ENCODE assay signal across 20 cellular contexts in genomic region chr4:168682898-168683500, GRCh38.
DNase-seq lines count a peak whose midpoint lies in the region; ATAC-seq and TF ChIP-seq lines count a peak whose summit lies in the region.
"Had no signal": no experiment of that assay in that cellular context is flagged by ENCODE, and none has a peak within 500 bp of the region (broad histone marks: within the 10 kb centered on the region; RNA-seq: fewer than 3 reads in every experiment).

No MANE protein-coding gene starts in this region.

- H3K27ac ChIP-seq in IMR-90 (ENCODE audit: insufficient read depth, low read length): no peak overlapping the region
- H3K27ac ChIP-seq in RWPE2 (ENCODE audit: poor library complexity, severe bottlenecking): peak overlapping the region; percentile 5
- peak overlapping the region; percentile 94 for H3K27ac ChIP-seq in smooth muscle cell (ENCODE audit: low read depth)
- H3K27ac ChIP-seq: C4-2B, SK-N-MC had no signal

- DNase-seq in IMR-90: no peak
- DNase-seq in RWPE2 (ENCODE audit: low spot score): no peak
- DNase-seq in fibroblast of villous mesenchyme (ENCODE audit: low read depth): peak; percentile 11
- no peak for DNase-seq in smooth muscle cell (lab: John Stamatoyannopoulos, UW; ENCODE audit: unreplicated experiment)
- no peak for DNase-seq in UCSD-AML1 (lab: John Stamatoyannopoulos, UW; ENCODE audit: unreplicated experiment)
- DNase-seq in Right ventricle myocardium superior: no peak
- DNase-seq in cortex of kidney (lab: John Stamatoyannopoulos, UW): no peak
- DNase-seq: Caco-2; CD8-positive, alpha-beta T cell; GOT3; KBM-7; MM.1S; NCI-H2029; NCI-H446 treated with DMSO at 0.1 percent for 48 hours; NCI-H69; OCI-M1; SHP77 had no signal

- ATAC-seq in IMR-90 (ENCODE audit: low read depth) (no peak), RWPE2 (ENCODE audit: low read depth) (no peak), Right ventricle myocardium superior (ENCODE audit: poor library complexity) (no peak)
- ATAC-seq: CD8-positive, alpha-beta T cell had no signal

- peak overlapping the region; percentile 55; the same call in 1 of the 2 replicates for H4K91ac ChIP-seq in IMR-90 (ENCODE audit: insufficient read depth, low read depth, low read length)

- no peak overlapping the region for H3K56ac ChIP-seq in IMR-90 (ENCODE audit: extremely low read depth, insufficient read depth, low read length)

- H2BK20ac ChIP-seq in IMR-90 (ENCODE audit: low read depth, low read length): no peak overlapping the region

- H2AFZ ChIP-seq in IMR-90 (replicated peaks; ENCODE audit: low read length, poor library complexity) (no peak overlapping the region), smooth muscle cell (ENCODE audit: low read depth) (no peak overlapping the region)

- peak overlapping the region; percentile 84 for H3K4ac ChIP-seq in IMR-90 (ENCODE audit: low read depth, low read length)

- peaks cover 13% of the 10 kb centered on the region for H3K9me1 ChIP-seq in IMR-90 (ENCODE audit: insufficient read depth, low read length)

- H4K20me1 ChIP-seq in IMR-90 (ENCODE audit: insufficient read depth, low read length): no peaks in the 10 kb centered on the region
- no peaks in the 10 kb centered on the region for H4K20me1 ChIP-seq in smooth muscle cell (ENCODE audit: low read depth)

- TF ChIP-seq CTCF in IMR-90 (conservative IDR thresholded peaks at IDR 0.05; ENCODE audit: low read depth, low read length): no peak
- no peak for TF ChIP-seq CTCF in RWPE2 (IDR thresholded peaks at IDR 0.05; ENCODE audit: poor library complexity, severe bottlenecking)
- no peak for TF ChIP-seq CTCF in fibroblast of villous mesenchyme (IDR thresholded peaks at IDR 0.05; ENCODE audit: insufficient read depth, low read depth, low read length)
- TF ChIP-seq CTCF in smooth muscle cell (IDR thresholded peaks at IDR 0.05; ENCODE audit: borderline replicate concordance, insufficient read depth, poor library complexity, severe bottlenecking): no peak

- peaks cover 6% of the 10 kb centered on the region for H3K4me1 ChIP-seq in IMR-90 (ENCODE audit: control insufficient read depth, insufficient read depth, low read length)
- H3K4me1 ChIP-seq in RWPE2 (ENCODE audit: insufficient read depth, poor library complexity, severe bottlenecking): peaks cover 7% of the 10 kb centered on the region
- H3K4me1 ChIP-seq in smooth muscle cell (ENCODE audit: low read depth): peaks cover 7% of the 10 kb centered on the region
- H3K4me1 ChIP-seq: Caco-2, HAP-1 had no signal

- intact Hi-C loops in IMR-90 (cut with micrococcal nuclease) (no loop called here), Right ventricle myocardium superior (cut with DNase I) (loop anchor here (10.0 kb wide), 1 partner anchor 168 kb away; no protein-coding TSS in a partner anchor)

- H3K27me3 ChIP-seq in IMR-90 (ENCODE audit: control insufficient read depth, insufficient read depth, low read length): no peaks in the 10 kb centered on the region
- H3K27me3 ChIP-seq in RWPE2 (ENCODE audit: insufficient read depth, poor library complexity, severe bottlenecking): no peaks in the 10 kb centered on the region
- no peaks in the 10 kb centered on the region for H3K27me3 ChIP-seq in smooth muscle cell (ENCODE audit: low read depth)

- peaks cover 17% of the 10 kb centered on the region for H3F3A ChIP-seq in smooth muscle cell (ENCODE audit: low read depth)

- no peak overlapping the region for H3K4me3 ChIP-seq in IMR-90 (ENCODE audit: insufficient read depth, low read depth, low read length)
- H3K4me3 ChIP-seq in RWPE2 (ENCODE audit: severe bottlenecking): no peak overlapping the region
- H3K4me3 ChIP-seq in fibroblast of villous mesenchyme (ENCODE audit: low read depth, low read length): no peak overlapping the region
- no peak overlapping the region for H3K4me3 ChIP-seq in smooth muscle cell
- H3K4me3 ChIP-seq: HAP-1, SK-N-MC had no signal

- H3K9ac ChIP-seq in IMR-90 (ENCODE audit: low read depth, low read length): no peak overlapping the region
- peak overlapping the region; percentile 77 for H3K9ac ChIP-seq in smooth muscle cell (ENCODE audit: low read depth)

- H2BK5ac ChIP-seq in IMR-90 (ENCODE audit: low read depth, low read length, poor library complexity, severe bottlenecking): peak overlapping the region; percentile 47

- in situ Hi-C loops in IMR-90 (cut with MboI; ENCODE audit: low sequenced_read_pairs): loop anchor here (25.0 kb wide), 1 partner anchor 496 kb away; no protein-coding TSS in a partner anchor

- H3K14ac ChIP-seq in IMR-90 (replicated peaks; ENCODE audit: low read depth, low read length): peak overlapping the region; percentile 48; the same call in 1 of the 2 replicates

- H4K5ac ChIP-seq in IMR-90 (ENCODE audit: low read depth, low read length): peak overlapping the region; percentile 83; the same call in 1 of the 2 replicates

- H3K79me1 ChIP-seq in IMR-90 (ENCODE audit: low read depth in 1 of 2, low read length in 2 of 2): peaks cover 0 to 9% of the 10 kb centered on the region in 2 experiments; a peak in 1 of 4 replicates

- H3K9me3 ChIP-seq in IMR-90 (ENCODE audit: control insufficient read depth, insufficient read depth, low read length): no peaks in the 10 kb centered on the region
- H3K9me3 ChIP-seq in RWPE2 (ENCODE audit: severe bottlenecking): no peaks in the 10 kb centered on the region
- H3K9me3 ChIP-seq in smooth muscle cell (replicated peaks; ENCODE audit: low read depth): no peaks in the 10 kb centered on the region
- H3K9me3 ChIP-seq: Caco-2, HAP-1 had no signal

- peak overlapping the region in 1 of 2 experiments; percentile 54; a peak in 2 of 4 replicates for H4K8ac ChIP-seq in IMR-90 (ENCODE audit: low read depth in 2 of 2, low read length in 2 of 2)

- no peak overlapping the region for H3K23ac ChIP-seq in IMR-90 (ENCODE audit: low read depth, low read length)

- WGBS in IMR-90 (ENCODE audit: extremely low coverage in 2 of 2, insufficient read length in 1 of 2), 2 experiments: 100% methylated on average over 1 of the region's 3 CpGs; no CpG with 5 or more reads in 1 of the 2 experiments
- WGBS in smooth muscle cell (ENCODE audit: low lambda C conversion rate): 68% methylated on average over 3 of the region's 3 CpGs

- H3K36me3 ChIP-seq in IMR-90 (ENCODE audit: control insufficient read depth, insufficient read depth, low read length): no peaks in the 10 kb centered on the region; the same call in 1 of the 2 replicates
- H3K36me3 ChIP-seq in RWPE2 (ENCODE audit: low read depth): no peaks in the 10 kb centered on the region
- H3K36me3 ChIP-seq in smooth muscle cell (ENCODE audit: low read depth): peaks cover 31% of the 10 kb centered on the region
- H3K36me3 ChIP-seq: HAP-1 had no signal

- H3K4me2 ChIP-seq in IMR-90 (ENCODE audit: low read depth, low read length): peak overlapping the region; percentile 0; the same call in 1 of the 2 replicates
- peak overlapping the region; percentile 36 for H3K4me2 ChIP-seq in smooth muscle cell

- POLR2A ChIA-PET in IMR-90 (lab: Charles Lee; ENCODE audit: unreplicated experiment): no interaction called here

- H2BK120ac ChIP-seq in IMR-90 (ENCODE audit: low read depth, low read length): peak overlapping the region; percentile 71

- CTCF ChIA-PET in IMR-90 (lab: Yijun Ruan, JAX): interaction anchor here (0.6 kb wide), 2 partner anchors 24 to 732 kb away, joined by 3 read pairs; no protein-coding TSS in a partner anchor

- no TSS peak for BruUV-seq in IMR-90 (replicated peaks; lab: Mats Ljungman, UMichigan)

- H2AK9ac ChIP-seq in IMR-90 (replicated peaks; ENCODE audit: low read depth, low read length, poor library complexity): no peak overlapping the region

- peak overlapping the region; percentile 81 for H2AK5ac ChIP-seq in IMR-90 (ENCODE audit: low read depth, low read length)

- no peak for TF ChIP-seq POLR2A in IMR-90 (IDR thresholded peaks at IDR 0.05; ENCODE audit: low read depth, low read length)

- TF ChIP-seq RAD21 in IMR-90 (IDR thresholded peaks at IDR 0.05; ENCODE audit: low read length): no peak

- H3K79me2 ChIP-seq in smooth muscle cell (ENCODE audit: low read depth): peaks cover 64% of the 10 kb centered on the region

- peak overlapping the region; percentile 99; the same call in 1 of the 2 replicates for H3K18ac ChIP-seq in IMR-90 (ENCODE audit: low read depth, low read length)

- dilution Hi-C loops in IMR-90 (cut with HindIII; ENCODE audit: low sequenced_read_pairs, unreplicated experiment): no loop called here

- peak overlapping the region; percentile 28; the same call in 1 of the 3 replicates for H2BK15ac ChIP-seq in IMR-90 (ENCODE audit: low read depth, low read length)

TF ChIP-seq in IMR-90, 13 proteins besides CTCF, POLR2A, EP300 and RAD21 (continues in another document):
- TF ChIP-seq USF2 (IDR thresholded peaks at IDR 0.05; ENCODE audit: low read depth, low read length) (no peak), MAZ (IDR thresholded peaks at IDR 0.05; ENCODE audit: borderline replicate concordance, low read depth, low read length) (no peak), RCOR1 (IDR thresholded peaks at IDR 0.05; ENCODE audit: insufficient replicate concordance, low read length) (no peak), FOS (IDR thresholded peaks at IDR 0.05; ENCODE audit: low read depth, low read length) (no peak), BHLHE40 (IDR thresholded peaks at IDR 0.05; ENCODE audit: low read depth, low read length) (no peak), ELK1 (IDR thresholded peaks at IDR 0.05; ENCODE audit: borderline replicate concordance, low read depth, low read length) (no peak), MAFK (IDR thresholded peaks at IDR 0.05; ENCODE audit: low read depth, low read length) (no peak), CHD1 (IDR thresholded peaks at IDR 0.05; ENCODE audit: low read depth, low read length) (no peak), MXI1 (IDR thresholded peaks at IDR 0.05; ENCODE audit: borderline replicate concordance, low read depth, low read length) (no peak), SMC3 (IDR thresholded peaks at IDR 0.05; ENCODE audit: low read depth, low read length) (no peak), CEBPB (IDR thresholded peaks at IDR 0.05; ENCODE audit: low read depth, low read length) (no peak)
